ENCODE assay signal across 15 cellular contexts in genomic region chr17:6546069-6546718, GRCh38. TPM values are rescaled to one million over a fixed set of nuclear protein-coding genes. Genes with fewer than 3 reads are reported as not detected.
DNase-seq lines count a peak whose midpoint lies in the region; ATAC-seq and TF ChIP-seq lines count a peak whose summit lies in the region.
"Had no signal": no experiment of that assay in that cellular context is flagged by ENCODE, and none has a peak within 500 bp of the region (broad histone marks: within the 10 kb centered on the region; RNA-seq: fewer than 3 reads in every experiment).

No MANE protein-coding gene starts in this region.

- no peak overlapping the region for H3K4me3 Mint-ChIP-seq in HFFc6
- H3K4me3 Mint-ChIP-seq: activated naive CD8-positive, alpha-beta T cell treated with anti-CD3 and anti-CD28 coated beads, Interleukin-2, amount 10 ng/mL, durations not matched to agents 7 days and 5 days; IgD-negative memory B cell; immature natural killer cell had no signal

- no CpG with 5 or more reads among the region's 10 CpGs for WGBS in mesendoderm (ENCODE audit: extremely low coverage, insufficient coverage, low lambda C conversion rate)

- H3K18ac ChIP-seq in mesendoderm (ENCODE audit: low read length), result no peak overlapping the region

- no peak overlapping the region for H2BK120ac ChIP-seq in mesendoderm (ENCODE audit: low read depth, low read length)

- H3K23ac ChIP-seq in mesendoderm (ENCODE audit: low read length), result no peak overlapping the region

- H2AK5ac ChIP-seq in mesendoderm (ENCODE audit: low read length), result no peak overlapping the region

- H3K27ac Mint-ChIP-seq in HFFc6, result no peak overlapping the region
- H3K27ac Mint-ChIP-seq: activated naive CD8-positive, alpha-beta T cell treated with anti-CD3 and anti-CD28 coated beads, Interleukin-2, amount 10 ng/mL, durations not matched to agents 7 days and 5 days; immature natural killer cell had no signal

- H3K36me3 ChIP-seq in kidney epithelial cell (ENCODE audit: control insufficient read depth, insufficient read depth, low read length) (no peaks in the 10 kb centered on the region), lower lobe of right lung (no peaks in the 10 kb centered on the region), mesendoderm (ENCODE audit: control insufficient read depth, insufficient read depth, low read length) (no peaks in the 10 kb centered on the region)

- peaks cover 14% of the 10 kb centered on the region for H3K4me1 ChIP-seq in lower lobe of right lung
- H3K4me1 ChIP-seq in mesendoderm (ENCODE audit: control insufficient read depth, low read depth, low read length), result no peaks in the 10 kb centered on the region

- no peaks in the 10 kb centered on the region for H3K27me3 ChIP-seq in kidney epithelial cell (ENCODE audit: control insufficient read depth, insufficient read depth, low read length)
- H3K27me3 ChIP-seq in lower lobe of right lung (ENCODE audit: low read depth), result no peaks in the 10 kb centered on the region
- no peaks in the 10 kb centered on the region for H3K27me3 ChIP-seq in mesendoderm (ENCODE audit: insufficient read depth, low read length, poor library complexity)

- no peak overlapping the region for H4K8ac ChIP-seq in mesendoderm (ENCODE audit: low read depth, low read length)

- H3K4me3 ChIP-seq in kidney epithelial cell (ENCODE audit: low read depth, low read length), result no peak overlapping the region
- no peak overlapping the region for H3K4me3 ChIP-seq in lower lobe of right lung
- no peak overlapping the region for H3K4me3 ChIP-seq in mesendoderm (ENCODE audit: low read length)
- H3K4me3 ChIP-seq: SK-N-MC had no signal

- no peak overlapping the region for H3K4ac ChIP-seq in mesendoderm (ENCODE audit: low read depth, low read length)

- H3K27ac ChIP-seq in angular gyrus (ENCODE audit: low read depth, low read length) (peak overlapping the region; percentile 61), lower lobe of right lung (no peak overlapping the region), mesendoderm (ENCODE audit: low read depth, low read length) (no peak overlapping the region)
- H3K27ac ChIP-seq: SK-N-MC had no signal

- H3K9me3 Mint-ChIP-seq in HFFc6, result no peaks in the 10 kb centered on the region
- H3K9me3 Mint-ChIP-seq: activated naive CD8-positive, alpha-beta T cell treated with anti-CD3 and anti-CD28 coated beads, Interleukin-2, amount 10 ng/mL, durations not matched to agents 7 days and 5 days; immature natural killer cell had no signal

- H3K79me1 ChIP-seq in mesendoderm (ENCODE audit: low read length), result no peaks in the 10 kb centered on the region

- intact Hi-C loops in lower lobe of right lung (cut with DNase I), result no loop called here

- no peak overlapping the region for H4K5ac ChIP-seq in mesendoderm (ENCODE audit: low read length)

- H3K27me3 Mint-ChIP-seq in HFFc6 (ENCODE audit: insufficient read depth), result peaks cover 32% of the 10 kb centered on the region

- H2BK5ac ChIP-seq in mesendoderm (ENCODE audit: low read length), result no peak overlapping the region

- H3K56ac ChIP-seq in mesendoderm (ENCODE audit: low read length), result no peak overlapping the region

- ATAC-seq in lower lobe of right lung, result no peak

- peaks cover 9% of the 10 kb centered on the region for H3K4me1 Mint-ChIP-seq in HFFc6 (ENCODE audit: low read depth)
- H3K4me1 Mint-ChIP-seq: immature natural killer cell had no signal

- no peak overlapping the region for H2BK15ac ChIP-seq in mesendoderm (replicated peaks; ENCODE audit: low read depth)

- DNase-seq in AG20443 (ENCODE audit: low spot score), result peak; percentile 80
- peak; percentile 28 for DNase-seq in HFFc6
- peak; percentile 25 for DNase-seq in kidney epithelial cell (ENCODE audit: low read depth)
- DNase-seq in lower lobe of right lung, result no peak
- DNase-seq in COLO668 (lab: John Stamatoyannopoulos, UW; ENCODE audit: unreplicated experiment), result no peak
- no peak for DNase-seq in D341Med (ENCODE audit: low spot score)
- no peak for DNase-seq in mesendoderm
- DNase-seq: activated naive CD8-positive, alpha-beta T cell treated with anti-CD3 and anti-CD28 coated beads, Interleukin-2, amount 10 ng/mL, durations not matched to agents 7 days and 5 days; DND-41; foreskin melanocyte; immature natural killer cell; NCI-H2107 had no signal

- no peak overlapping the region for H3K9ac ChIP-seq in mesendoderm (ENCODE audit: low read length)

- no peaks in the 10 kb centered on the region for H3K36me3 Mint-ChIP-seq in HFFc6 (ENCODE audit: low read depth)
- H3K36me3 Mint-ChIP-seq: activated naive CD8-positive, alpha-beta T cell treated with anti-CD3 and anti-CD28 coated beads, Interleukin-2, amount 10 ng/mL, durations not matched to agents 7 days and 5 days; immature natural killer cell had no signal

- no peaks in the 10 kb centered on the region for H3K9me3 ChIP-seq in lower lobe of right lung

- no peak overlapping the region for H3K4me2 ChIP-seq in mesendoderm (ENCODE audit: low read length)

- no peaks in the 10 kb centered on the region for H3K79me2 ChIP-seq in mesendoderm (ENCODE audit: control insufficient read depth, insufficient read depth, low read length)

- TF ChIP-seq CTCF in HFFc6 (IDR thresholded peaks at IDR 0.05), result no peak
- TF ChIP-seq CTCF in kidney epithelial cell (IDR thresholded peaks at IDR 0.05; ENCODE audit: insufficient read depth, low read length, poor library complexity, severe bottlenecking), result no peak
- TF ChIP-seq CTCF in lower lobe of right lung (IDR thresholded peaks at IDR 0.05), result no peak

RNA-seq across cellular contexts. Expression of gene PITPNM3, which starts 10.2 kb away (rescaled TPM):
- 1 to 10 TPM in 4 of 6 experiments, under 1 TPM in 2; 0.94 to 1.1 (median 1.0) TPM for total RNA-seq in HFFc6 (2021; fragmentation: NEBNext Ultra II Directional; extraction: Animal tissue kit (Norgen Biotek cat#: 25700))
- 1.6 and 2.2 TPM in 2 replicates for total RNA-seq in kidney epithelial cell
- total RNA-seq in lower lobe of right lung, result 12.3 TPM
- 0.42 TPM for polyA plus RNA-seq in mesendoderm (2013, experiment 1 of 2)
- 0.31 TPM for polyA plus RNA-seq in mesendoderm (2013, experiment 2 of 2)
- polyA plus RNA-seq: IgD-negative memory B cell had no signal

Comparison
In these comparisons a context has a peak if more than half of its experiments do, and no peak if none do; other contexts are left out.
1. DNase-seq: peak in AG20443 (single experiment), HFFc6 (single experiment) and kidney epithelial cell (single experiment); none in lower lobe of right lung (single experiment), COLO668 (single experiment), D341Med (single experiment) and mesendoderm (single experiment).